Comparison of ENCODE assay signal across 2 cellular contexts in genomic region chr16:57471209-57471608, GRCh38.
TF ChIP-seq lines count a peak whose summit lies in the region.

No MANE protein-coding gene starts in this region.

TF ChIP-seq in K562, 482 proteins besides CTCF, POLR2A, EP300 and RAD21 (continues in another document):
- TF ChIP-seq NKRF (IDR thresholded peaks at IDR 0.05; ENCODE audit: borderline replicate concordance): no peak
- no peak for TF ChIP-seq HCFC1 (IDR thresholded peaks at IDR 0.05; ENCODE audit: low read depth, low read length)
- no peak for TF ChIP-seq POU5F1 (IDR thresholded peaks at IDR 0.05; ENCODE audit: borderline replicate concordance, low read depth, low read length, partially characterized antibody)
- TF ChIP-seq ZNF280B (CRISPR knock-in tag; IDR thresholded peaks at IDR 0.05): no peak
- no peak for TF ChIP-seq HMGN3 (IDR thresholded peaks at IDR 0.05; ENCODE audit: borderline replicate concordance, extremely low read depth, insufficient read length, low read depth, low read length)
- no peak for TF ChIP-seq ZNF407 (IDR thresholded peaks at IDR 0.05; ENCODE audit: low read depth)
- no peak for TF ChIP-seq ZNF398 (CRISPR knock-in tag; IDR thresholded peaks at IDR 0.05)
- TF ChIP-seq NR4A1 (CRISPR knock-in tag; IDR thresholded peaks at IDR 0.05): no peak
- no peak for TF ChIP-seq NR4A1 (tag; IDR thresholded peaks at IDR 0.05)
- TF ChIP-seq DNMT1 (IDR thresholded peaks at IDR 0.05): no peak
- no peak for TF ChIP-seq NUFIP1 (IDR thresholded peaks at IDR 0.05; ENCODE audit: partially characterized antibody)

TF ChIP-seq in SK-N-SH treated with all-trans-retinoic acid at 6 μM for 48 hours, 23 proteins besides CTCF, POLR2A, EP300 and RAD21:
- TF ChIP-seq POU6F1 (CRISPR knock-in tag; IDR thresholded peaks at IDR 0.05; ENCODE audit: borderline replicate concordance, low read depth) (no peak), GLIS3 (CRISPR knock-in tag; IDR thresholded peaks at IDR 0.05) (no peak)
